In genomic region chr11:121723261-121723741, GRCh38 we compare ENCODE assay signal across 9 cellular contexts.
DNase-seq lines count a peak whose midpoint lies in the region; ATAC-seq and FAIRE-seq lines count a peak whose summit lies in the region.
"Had no signal": no experiment of that assay in that cellular context is flagged by ENCODE, and none has a peak within 500 bp of the region (broad histone marks: within the 10 kb centered on the region; RNA-seq: fewer than 3 reads in every experiment).

No MANE protein-coding gene starts in this region.

- 12 to 13% methylated on average over 14 to 15 of the region's 15 CpGs for WGBS in ectodermal cell, 2 experiments

- no peaks in the 10 kb centered on the region for H3K9me3 ChIP-seq in ectodermal cell (ENCODE audit: control insufficient read depth, low read length)

- H3K4me3 ChIP-seq in ectodermal cell (ENCODE audit: insufficient read depth, low read depth, low read length): peak overlapping the region; percentile 16
- H3K4me3 ChIP-seq: GM12878 had no signal

- peaks cover 3% of the 10 kb centered on the region for H3K27me3 ChIP-seq in ectodermal cell (ENCODE audit: control insufficient read depth, insufficient read depth, low read length, poor library complexity, severe bottlenecking)

- no peaks in the 10 kb centered on the region for H3K36me3 ChIP-seq in ectodermal cell (ENCODE audit: control insufficient read depth, insufficient read depth, low read length)

- FAIRE-seq in HTR-8/SVneo (lab: Jason Lieb, UNC): no peak
- FAIRE-seq: GM12878 had no signal

- H3K4me1 ChIP-seq in ectodermal cell (ENCODE audit: control insufficient read depth, insufficient read depth, low read length): no peaks in the 10 kb centered on the region

- no peak for ATAC-seq in GM21825 (IDR thresholded peaks at IDR 0.05; ENCODE audit: unreplicated experiment)
- ATAC-seq: GM12878 had no signal

- DNase-seq in NCI-H1092 treated with DMSO at 0.1 percent for 48 hours (lab: John Stamatoyannopoulos, UW) (peak; percentile 93), lung microvascular endothelial cell (ENCODE audit: low read depth in 2 of 2) (peak; percentile 9 to 10), substantia nigra (lab: John Stamatoyannopoulos, UW) (peak in 42 of 49 donors; percentile 11 to 82 (median 52)), HTR-8/SVneo (ENCODE audit: insufficient read length, low spot score) (no peak), SIG-M5 treated with dmso at 0.1 percent for 504 hours (lab: John Stamatoyannopoulos, UW; ENCODE audit: unreplicated experiment) (no peak), amniotic stem cell (lab: John Stamatoyannopoulos, UW) (no peak)

- H3K27ac ChIP-seq in ectodermal cell (ENCODE audit: insufficient read depth, low read depth, low read length, poor library complexity, severe bottlenecking) (no peak overlapping the region), substantia nigra (ENCODE audit: low read depth, low read length, poor library complexity, severe bottlenecking) (peak overlapping the region; percentile 98)

Comparison
In these comparisons a context has a peak if more than half of its experiments do, and no peak if none do; other contexts are left out.
1. DNase-seq: peak in NCI-H1092 treated with DMSO at 0.1 percent for 48 hours (single experiment), lung microvascular endothelial cell (2 of 2) and substantia nigra (42 of 49); none in HTR-8/SVneo (single experiment), SIG-M5 treated with dmso at 0.1 percent for 504 hours (single experiment) and amniotic stem cell (single experiment).